ENCODE assay signal across 2 cellular contexts in genomic region chr1:34532113-34532512, GRCh38.
A peak's percentile ranks its signal among the peaks of the same experiment; 100 is the strongest.
TF ChIP-seq lines count a peak whose summit lies in the region.

No MANE protein-coding gene starts in this region.

TF ChIP-seq in GM23338, 12 proteins besides CTCF, POLR2A, EP300 and RAD21:
- TF ChIP-seq ZNF462 (CRISPR knock-in tag; IDR thresholded peaks at IDR 0.05), result no peak
- no peak for TF ChIP-seq ETS1 (IDR thresholded peaks at IDR 0.05)
- no peak for TF ChIP-seq ZNF331 (CRISPR knock-in tag; IDR thresholded peaks at IDR 0.05; ENCODE audit: low read depth)
- no peak for TF ChIP-seq ZNF114 (CRISPR knock-in tag; IDR thresholded peaks at IDR 0.05)
- TF ChIP-seq EZH2phosphoT487 (IDR thresholded peaks at IDR 0.05; ENCODE audit: unreplicated experiment), result no peak
- no peak for TF ChIP-seq POLR2AphosphoS5 (IDR thresholded peaks at IDR 0.05; ENCODE audit: low read depth)
- no peak for TF ChIP-seq JUNB (IDR thresholded peaks at IDR 0.05; ENCODE audit: unreplicated experiment)
- no peak for TF ChIP-seq EZH2 (IDR thresholded peaks at IDR 0.05; ENCODE audit: low read depth, unreplicated experiment)
- no peak for TF ChIP-seq REST (IDR thresholded peaks at IDR 0.05; ENCODE audit: unreplicated experiment)
- TF ChIP-seq CREB1 (CRISPR knock-in tag; IDR thresholded peaks at IDR 0.05; ENCODE audit: low read depth), result no peak
- TF ChIP-seq STAT1 (IDR thresholded peaks at IDR 0.05; ENCODE audit: unreplicated experiment), result no peak
- no peak for TF ChIP-seq NANOG (IDR thresholded peaks at IDR 0.05; ENCODE audit: borderline replicate concordance)

TF ChIP-seq in GM12878, 131 proteins besides CTCF, POLR2A, EP300 and RAD21:
- TF ChIP-seq CUX1 (IDR thresholded peaks at IDR 0.05; ENCODE audit: insufficient replicate concordance, low read depth, low read length) (no peak), E2F4 (IDR thresholded peaks at IDR 0.05; ENCODE audit: low read depth, low read length) (no peak), TCF3 (IDR thresholded peaks at IDR 0.05; ENCODE audit: borderline replicate concordance, insufficient read depth, low read depth, low read length) (peak; percentile 91), EED (IDR thresholded peaks at IDR 0.05; ENCODE audit: low read depth) (0 out of 2 replicates have a peak, but pooled peaks have one; percentile 42), CHD2 (IDR thresholded peaks at IDR 0.05; ENCODE audit: borderline replicate concordance, low read depth, low read length) (no peak), RELA (IDR thresholded peaks at IDR 0.05; ENCODE audit: borderline replicate concordance, partially characterized antibody) (peak; percentile 27), ZBTB40 (IDR thresholded peaks at IDR 0.05; ENCODE audit: borderline replicate concordance) (no peak), IRF4 (IDR thresholded peaks at IDR 0.05; ENCODE audit: low read depth, low read length) (0 out of 2 replicates have a peak, but pooled peaks have one; percentile 18), NR2F1 (conservative IDR thresholded peaks at IDR 0.05) (no peak), CEBPZ (IDR thresholded peaks at IDR 0.05; ENCODE audit: low read depth, low read length) (no peak), HCFC1 (IDR thresholded peaks at IDR 0.05; ENCODE audit: low read length) (no peak), ZSCAN29 (IDR thresholded peaks at IDR 0.05) (no peak), CBX5 (IDR thresholded peaks at IDR 0.05; ENCODE audit: low read depth) (0 out of 2 replicates have a peak, but pooled peaks have one; percentile 51), ATF3 (IDR thresholded peaks at IDR 0.05; ENCODE audit: borderline replicate concordance, extremely low read depth, low read depth, low read length) (no peak), IKZF2 (IDR thresholded peaks at IDR 0.05) (0 out of 4 replicates have a peak, but pooled peaks of 1 of the 2 experiments have one; percentile 33), TCF12 (IDR thresholded peaks at IDR 0.05; ENCODE audit: low read depth, low read length) (peak; percentile 90), ZNF274 (IDR thresholded peaks at IDR 0.05; ENCODE audit: insufficient read depth, insufficient read length) (no peak), ATF2 (IDR thresholded peaks at IDR 0.05; ENCODE audit: low read length) (no peak), SMC3 (IDR thresholded peaks at IDR 0.05; ENCODE audit: borderline replicate concordance, low read length) (no peak; the same call in 1 of the 2 replicates), ZBED1 (IDR thresholded peaks at IDR 0.05; ENCODE audit: borderline replicate concordance) (no peak), CBFB (IDR thresholded peaks at IDR 0.05; ENCODE audit: low read depth) (no peak), ZNF24 (IDR thresholded peaks at IDR 0.05) (no peak), IKZF1 (conservative IDR thresholded peaks at IDR 0.05) (peak; percentile 49; the same call in 1 of the 2 replicates), RUNX3 (IDR thresholded peaks at IDR 0.05; ENCODE audit: low read length) (peak; percentile 57), NFIC (IDR thresholded peaks at IDR 0.05; ENCODE audit: low read depth, low read length) (0 out of 2 replicates have a peak, but pooled peaks have one; percentile 33), HDAC6 (IDR thresholded peaks at IDR 0.05; ENCODE audit: unreplicated experiment) (no peak)
